ENCODE assay signal across 8 cellular contexts in the genomic region with DNA sequence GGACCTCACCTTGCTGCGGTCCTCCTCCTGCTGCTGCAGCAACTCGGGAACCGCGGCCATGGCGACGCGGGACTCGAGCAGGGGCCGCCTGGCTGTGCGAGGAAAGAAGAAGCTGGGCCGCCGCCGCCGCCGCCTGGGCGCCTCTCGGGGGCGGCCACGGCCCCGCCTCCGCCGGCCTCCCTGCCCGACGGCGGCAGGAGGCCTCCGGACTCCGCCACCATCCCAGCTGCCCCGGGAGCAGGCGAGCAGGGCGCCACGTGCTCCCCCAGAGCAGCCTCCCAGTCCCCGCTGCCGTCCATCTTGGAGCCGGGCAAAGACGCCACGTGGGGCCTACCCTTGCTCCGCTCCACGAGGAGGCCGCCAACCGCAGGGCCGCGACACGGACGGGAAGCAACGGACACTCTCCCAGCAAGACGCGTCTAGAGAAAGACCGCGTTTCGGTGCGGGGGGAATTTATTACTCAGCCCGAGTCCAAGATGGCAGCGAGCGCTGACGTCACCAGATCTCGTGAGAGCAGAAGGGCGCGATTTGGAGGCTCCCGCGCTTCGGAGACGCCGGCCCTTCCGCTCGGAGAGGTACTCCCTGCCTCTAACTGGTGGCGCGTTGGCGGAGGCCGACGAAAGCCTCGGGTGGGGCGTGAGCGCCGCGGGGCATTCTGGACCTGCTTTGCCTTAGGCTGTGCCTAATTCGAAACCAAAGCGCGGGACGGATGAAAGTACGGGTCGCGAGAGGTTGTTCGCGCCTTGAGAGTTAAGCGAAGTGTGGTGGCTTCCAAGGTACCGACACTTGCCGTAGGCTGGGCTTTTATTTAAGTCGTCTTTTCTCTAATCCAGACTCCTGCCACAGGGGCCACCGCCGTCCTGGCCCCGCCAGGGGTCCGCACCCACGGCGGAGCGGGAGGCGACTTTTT. TPM values are rescaled to one million over a fixed set of nuclear protein-coding genes. Genes with fewer than 3 reads are reported as not detected.
DNase-seq lines count a peak whose midpoint lies in the region; ATAC-seq, FAIRE-seq and TF ChIP-seq lines count a peak whose summit lies in the region.

A gene with protein sequence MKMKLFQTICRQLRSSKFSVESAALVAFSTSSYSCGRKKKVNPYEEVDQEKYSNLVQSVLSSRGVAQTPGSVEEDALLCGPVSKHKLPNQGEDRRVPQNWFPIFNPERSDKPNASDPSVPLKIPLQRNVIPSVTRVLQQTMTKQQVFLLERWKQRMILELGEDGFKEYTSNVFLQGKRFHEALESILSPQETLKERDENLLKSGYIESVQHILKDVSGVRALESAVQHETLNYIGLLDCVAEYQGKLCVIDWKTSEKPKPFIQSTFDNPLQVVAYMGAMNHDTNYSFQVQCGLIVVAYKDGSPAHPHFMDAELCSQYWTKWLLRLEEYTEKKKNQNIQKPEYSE (plus strand): TSS at position 653 of the 910 bp plus-strand sequence. CDS start 842 bp downstream, outside the sequence.
A gene (minus strand): TSS at position 429 of the 910 bp plus-strand sequence. CDS start 369 bp downstream, at position 60.

- intact Hi-C loops in esophagus muscularis mucosa (cut with DNase I): no loop called here

- no peaks in the 10 kb centered on the region for H3K27me3 ChIP-seq in esophagus muscularis mucosa
- no peaks in the 10 kb centered on the region for H3K27me3 ChIP-seq in muscle layer of duodenum (ENCODE audit: low read depth, low read length)

- H3K9me3 Mint-ChIP-seq in activated T-cell treated with anti-CD3 and anti-CD28 coated beads, Interleukin-2, amount 50 U/mL, for 72 hours: no peaks in the 10 kb centered on the region

- H3K9me3 ChIP-seq in KOPT-K1 (ENCODE audit: insufficient read depth, low read length, poor library complexity, severe bottlenecking) (no peaks in the 10 kb centered on the region), esophagus muscularis mucosa (no peaks in the 10 kb centered on the region), muscle layer of duodenum (ENCODE audit: control insufficient read depth in 1 of 2, low read length in 2 of 2) (no peaks in the 10 kb centered on the region)

- TF ChIP-seq CTCF in esophagus muscularis mucosa (IDR thresholded peaks at IDR 0.05): peak in 1 of 3 experiments; percentile 4

- H3K4me1 ChIP-seq in esophagus muscularis mucosa (peaks cover 70 to 82% (median 76%) of the 10 kb centered on the region in 4 donors), muscle layer of duodenum (ENCODE audit: control insufficient read depth in 1 of 2, insufficient read depth in 2 of 2, low read length in 2 of 2) (peaks cover 17 to 45% of the 10 kb centered on the region in 2 donors)

- H3K4me1 Mint-ChIP-seq in activated T-cell treated with anti-CD3 and anti-CD28 coated beads, Interleukin-2, amount 50 U/mL, for 72 hours (ENCODE audit: low read depth): peaks cover 64% of the 10 kb centered on the region

- no peaks in the 10 kb centered on the region for H3K27me3 Mint-ChIP-seq in activated T-cell treated with anti-CD3 and anti-CD28 coated beads, Interleukin-2, amount 50 U/mL, for 72 hours (ENCODE audit: low read depth)

- peaks cover 25 to 49% of the 10 kb centered on the region in 2 donors for H3K36me3 Mint-ChIP-seq in activated T-cell treated with anti-CD3 and anti-CD28 coated beads, Interleukin-2, amount 50 U/mL, for 72 hours (ENCODE audit: insufficient read depth in 2 of 2)

- TF ChIP-seq POLR2A in esophagus muscularis mucosa (IDR thresholded peaks at IDR 0.05; ENCODE audit: low read depth): peak; percentile 25

- WGBS in esophagus muscularis mucosa: under 1% methylated on average over 41 of the region's 96 CpGs

- TF ChIP-seq EP300 in esophagus muscularis mucosa (IDR thresholded peaks at IDR 0.05): no peak

- peaks cover 75% of the 10 kb centered on the region for H3K36me3 ChIP-seq in KOPT-K1 (ENCODE audit: insufficient read depth, low read length)
- H3K36me3 ChIP-seq in esophagus muscularis mucosa: no peaks in the 10 kb centered on the region
- peaks cover 0 to 8% of the 10 kb centered on the region in 2 donors for H3K36me3 ChIP-seq in muscle layer of duodenum (ENCODE audit: control insufficient read depth in 1 of 2, insufficient read depth in 2 of 2, low read length in 2 of 2)

- ATAC-seq in GM21786 (IDR thresholded peaks at IDR 0.05; ENCODE audit: unreplicated experiment): peak; percentile 74
- peak; percentile 89 to 93 for ATAC-seq in activated T-cell treated with anti-CD3 and anti-CD28 coated beads, Interleukin-2, amount 50 U/mL, for 72 hours (replicated peaks in 1 of 2)

- DNase-seq in DMS79 (lab: John Stamatoyannopoulos, UW) (peak; percentile 95), RCC 7860 (ENCODE audit: low spot score) (peak; percentile 96), esophagus muscularis mucosa (ENCODE audit: extremely low spot score) (peak; percentile 100)
- DNase-seq in activated T-cell treated with anti-CD3 and anti-CD28 coated beads, Interleukin-2, amount 50 U/mL, for 72 hours: peak; percentile 99 to 100
- peak; percentile 99 to 100 for DNase-seq in stimulated activated CD8-positive, alpha-beta memory T cell treated with anti-CD3 and anti-CD28 coated beads, Interleukin-7, amount 100 ng/mL, for 4 hours (ENCODE audit: low read depth in 2 of 2)

- peak within 1 kb of the TSS; percentile 98 to 100 for H3K4me3 Mint-ChIP-seq in activated T-cell treated with anti-CD3 and anti-CD28 coated beads, Interleukin-2, amount 50 U/mL, for 72 hours

- H3K27ac Mint-ChIP-seq in activated T-cell treated with anti-CD3 and anti-CD28 coated beads, Interleukin-2, amount 50 U/mL, for 72 hours: peak within 1 kb of the TSS; percentile 100

- H3K27ac ChIP-seq in KOPT-K1 (ENCODE audit: low read depth, low read length, poor library complexity, severe bottlenecking): peak within 1 kb of the TSS; percentile 100
- H3K27ac ChIP-seq in esophagus muscularis mucosa (replicated peaks in 1 of 4): peak within 1 kb of the TSS; percentile 95 to 97 (median 96)
- H3K27ac ChIP-seq in muscle layer of duodenum (ENCODE audit: low read length): peak within 1 kb of the TSS; percentile 95

- H3K4me3 ChIP-seq in esophagus muscularis mucosa: peak within 1 kb of the TSS; percentile 85 to 89 (median 86)
- H3K4me3 ChIP-seq in muscle layer of duodenum (ENCODE audit: low read depth in 1 of 2, low read length in 2 of 2): peak within 1 kb of the TSS; percentile 84 to 95

- peak; percentile 82 for FAIRE-seq in RCC 7860 (lab: Jason Lieb, UNC)

RNA-seq across cellular contexts. Expression of the first gene that starts in this region (rescaled TPM):
- total RNA-seq in activated T-cell treated with anti-CD3 and anti-CD28 coated beads, Interleukin-2, amount 50 U/mL, for 72 hours: 10 to 100 TPM; 41.1 to 47.0 TPM
- total RNA-seq in esophagus muscularis mucosa: 1 to 10 TPM; 5.2 to 6.5 (median 6.0) TPM

RNA-seq across cellular contexts. Expression of the second gene that starts in this region (rescaled TPM):
- 100 to 1,000 TPM; 207 to 208 TPM for total RNA-seq in activated T-cell treated with anti-CD3 and anti-CD28 coated beads, Interleukin-2, amount 50 U/mL, for 72 hours
- total RNA-seq in esophagus muscularis mucosa: 10 to 100 TPM; 58.3 to 67.3 (median 63.9) TPM

Comparison
In these comparisons a context has a peak if more than half of its experiments do, and no peak if none do; other contexts are left out.
1. Peak in every context shown above with its lines: DNase-seq, ATAC-seq, H3K4me3 ChIP-seq and H3K27ac ChIP-seq.
2. RNA of the first gene that starts in this region (total RNA-seq): 41.1 to 47.0 TPM in activated T-cell treated with anti-CD3 and anti-CD28 coated beads, Interleukin-2, amount 50 U/mL, for 72 hours; 5.2 to 6.5 TPM in esophagus muscularis mucosa; every median in the first group is over 4 times any median in the second.